8 cellular contexts compared by ENCODE assay signal in genomic region chr11:14414470-14415461, GRCh38. TPM values are rescaled to one million over a fixed set of nuclear protein-coding genes. Genes with fewer than 3 reads are reported as not detected.
DNase-seq lines count a peak whose midpoint lies in the region; ATAC-seq lines count a peak whose summit lies in the region.

No MANE protein-coding gene starts in this region.

- H3K4me1 ChIP-seq in naive thymus-derived CD4-positive, alpha-beta T cell (ENCODE audit: control insufficient read depth in 2 of 2, insufficient read depth in 2 of 2, low read length in 2 of 2) = peaks cover 12 to 30% of the 10 kb centered on the region in 2 donors

- POLR2A ChIA-PET in naive thymus-derived CD4-positive, alpha-beta T cell (lab: Charles Lee) = no interaction called here

- ATAC-seq in GM19467 (IDR thresholded peaks at IDR 0.05; ENCODE audit: unreplicated experiment) (peak; percentile 49), HG03439 (IDR thresholded peaks at IDR 0.05; ENCODE audit: unreplicated experiment) (no peak), Right ventricle myocardium inferior (no peak)
- peak; percentile 96 for ATAC-seq in naive thymus-derived CD4-positive, alpha-beta T cell

- H3K9me3 ChIP-seq in naive thymus-derived CD4-positive, alpha-beta T cell (ENCODE audit: control insufficient read depth in 2 of 3, low read length in 3 of 3) = no peaks in the 10 kb centered on the region

- peak overlapping the region; percentile 47 for H3K27ac ChIP-seq in naive thymus-derived CD4-positive, alpha-beta T cell (ENCODE audit: low read depth, low read length)

- no peaks in the 10 kb centered on the region for H3K27me3 ChIP-seq in naive thymus-derived CD4-positive, alpha-beta T cell (ENCODE audit: control insufficient read depth in 2 of 2, insufficient read depth in 2 of 2, low read length in 2 of 2)

- DNase-seq in KBM-7 (peak; percentile 75), D341Med (ENCODE audit: low spot score) (no peak), Right ventricle myocardium inferior (ENCODE audit: missing footprints) (no peak), GM19238 (ENCODE audit: insufficient read length, low spot score) (no peak)
- DNase-seq in activated T-cell treated with anti-CD3 and anti-CD28 coated beads, Interleukin-2, amount 50 U/mL, for 1 hour = peak; percentile 55
- peak; percentile 1 to 72 (median 26) for DNase-seq in naive thymus-derived CD4-positive, alpha-beta T cell

- no peaks in the 10 kb centered on the region for H3K27me3 Mint-ChIP-seq in naive thymus-derived CD4-positive, alpha-beta T cell

- peaks cover 12 to 68% (median 25%) of the 10 kb centered on the region in 7 donors for H3K4me1 Mint-ChIP-seq in naive thymus-derived CD4-positive, alpha-beta T cell

- no peaks in the 10 kb centered on the region for H3K9me3 Mint-ChIP-seq in naive thymus-derived CD4-positive, alpha-beta T cell

- in situ Hi-C loops in KBM-7 (cut with MboI; ENCODE audit: low pct_unique_long_range_greater_than_20kb, low sequenced_read_pairs) = no loop called here

- CTCF ChIA-PET in naive thymus-derived CD4-positive, alpha-beta T cell (lab: Charles Lee) = no interaction called here

- peak overlapping the region; percentile 4 to 73 (median 36) for H3K4me3 Mint-ChIP-seq in naive thymus-derived CD4-positive, alpha-beta T cell

- no peak overlapping the region for H3K4me3 ChIP-seq in naive thymus-derived CD4-positive, alpha-beta T cell (ENCODE audit: low read length)

- H3K27ac Mint-ChIP-seq in naive thymus-derived CD4-positive, alpha-beta T cell = peak overlapping the region in 8 of 9 donors; percentile 5 to 87 (median 54)

- intact Hi-C loops in naive thymus-derived CD4-positive, alpha-beta T cell (cut with micrococcal nuclease) = loop anchor here (2.0 to 5.0 kb wide), 4 partner anchors 34 to 92 kb away; partner anchors contain the start of gene RRAS2 (in 1 of the 2)
- intact Hi-C loops in Right ventricle myocardium inferior (cut with DNase I) = no loop called here

- no peaks in the 10 kb centered on the region for H3K36me3 ChIP-seq in naive thymus-derived CD4-positive, alpha-beta T cell (ENCODE audit: control insufficient read depth in 2 of 3, insufficient read depth in 3 of 3, low read length in 3 of 3)

- H3K36me3 Mint-ChIP-seq in naive thymus-derived CD4-positive, alpha-beta T cell = peaks cover 0 to 6% (median 0%) of the 10 kb centered on the region in 5 donors

RNA-seq across cellular contexts. Expression of gene RRAS2, which starts 55.8 kb away (rescaled TPM):
- total RNA-seq in naive thymus-derived CD4-positive, alpha-beta T cell = 10 to 100 TPM; 12.6 to 55.3 (median 22.2) TPM
- 1 to 10 TPM; 6.0 to 8.3 TPM for polyA plus RNA-seq in naive thymus-derived CD4-positive, alpha-beta T cell
- 29.9 TPM for total RNA-seq in Right ventricle myocardium inferior

Comparison
In these comparisons a context has a peak if more than half of its experiments do, and no peak if none do; other contexts are left out.
1. ATAC-seq: peak in GM19467 (single experiment) and naive thymus-derived CD4-positive, alpha-beta T cell (single experiment); none in HG03439 (single experiment) and Right ventricle myocardium inferior (single experiment).
2. DNase-seq: peak in KBM-7 (single experiment), activated T-cell treated with anti-CD3 and anti-CD28 coated beads, Interleukin-2, amount 50 U/mL, for 1 hour (single experiment) and naive thymus-derived CD4-positive, alpha-beta T cell (9 of 9); none in D341Med (single experiment), Right ventricle myocardium inferior (single experiment) and GM19238 (single experiment).